21 cellular contexts compared by ENCODE assay signal in genomic region chr4:20287246-20287645, GRCh38. TPM values are rescaled to one million over a fixed set of nuclear protein-coding genes. Genes with fewer than 3 reads are reported as not detected.
"Had no signal": no experiment of that assay in that cellular context is flagged by ENCODE, and none has a peak within 500 bp of the region (broad histone marks: within the 10 kb centered on the region; RNA-seq: fewer than 3 reads in every experiment).

No MANE protein-coding gene starts in this region.

- H3K4me2 ChIP-seq: smooth muscle cell had no signal

- H3K27me3 ChIP-seq: dorsolateral prefrontal cortex, gastroesophageal sphincter, heart left ventricle, ovary, right lobe of liver, stomach, vagina had no signal

- H3K27ac ChIP-seq: dorsolateral prefrontal cortex, gastroesophageal sphincter, heart left ventricle, ovary, right lobe of liver, stomach, vagina had no signal

- H3K27ac Mint-ChIP-seq: activated naive CD8-positive, alpha-beta T cell; memory B cell; naive thymus-derived CD4-positive, alpha-beta T cell; stimulated activated effector memory CD8-positive, alpha-beta T cell treated with anti-CD3 and anti-CD28 coated beads, Interleukin-12 subunit alpha, Interleukin-12 subunit beta, amount 100 ng/mL, for 72 hours had no signal

- H3K4me1 Mint-ChIP-seq: memory B cell; naive thymus-derived CD4-positive, alpha-beta T cell; stimulated activated effector memory CD8-positive, alpha-beta T cell treated with anti-CD3 and anti-CD28 coated beads, Interleukin-12 subunit alpha, Interleukin-12 subunit beta, amount 100 ng/mL, for 72 hours had no signal

- H3K36me3 Mint-ChIP-seq: activated naive CD8-positive, alpha-beta T cell; memory B cell; naive thymus-derived CD4-positive, alpha-beta T cell; stimulated activated effector memory CD8-positive, alpha-beta T cell treated with anti-CD3 and anti-CD28 coated beads, Interleukin-12 subunit alpha, Interleukin-12 subunit beta, amount 100 ng/mL, for 72 hours had no signal

- H3K4me3 ChIP-seq: dorsolateral prefrontal cortex, gastroesophageal sphincter, heart left ventricle, ovary, right lobe of liver, smooth muscle cell, stomach, vagina had no signal

- H3K4me3 Mint-ChIP-seq: activated naive CD8-positive, alpha-beta T cell; memory B cell; naive thymus-derived CD4-positive, alpha-beta T cell; stimulated activated effector memory CD8-positive, alpha-beta T cell treated with anti-CD3 and anti-CD28 coated beads, Interleukin-12 subunit alpha, Interleukin-12 subunit beta, amount 100 ng/mL, for 72 hours had no signal

- H3K27me3 Mint-ChIP-seq: activated naive CD8-positive, alpha-beta T cell; naive thymus-derived CD4-positive, alpha-beta T cell had no signal

- H3K9me3 Mint-ChIP-seq: memory B cell had no signal

- H3K4me1 ChIP-seq: heart left ventricle, right lobe of liver, stomach, vagina had no signal

- H3K9me3 ChIP-seq: gastroesophageal sphincter, heart left ventricle, ovary, right lobe of liver, stomach, vagina had no signal

- DNase-seq: activated CD4-positive, alpha-beta T cell treated with anti-CD3 and anti-CD28 coated beads, Interleukin-2, amount 50 U/mL, for 4 hours; caudate nucleus; dorsolateral prefrontal cortex; erythroblast; heart left ventricle; kidney glomerular epithelial cell; left ventricle myocardium superior; naive thymus-derived CD4-positive, alpha-beta T cell; ovary; right lobe of liver; stimulated activated CD4-positive, alpha-beta T cell treated with anti-CD3 and anti-CD28 coated beads, Interleukin-4, amount 100 ng/mL, for 24 hours; stomach; T-helper 2 cell; trophoblast cell had no signal

- ATAC-seq: gastroesophageal sphincter; heart left ventricle; left ventricle myocardium superior; naive thymus-derived CD4-positive, alpha-beta T cell; right lobe of liver; stimulated activated effector memory CD8-positive, alpha-beta T cell treated with anti-CD3 and anti-CD28 coated beads, Interleukin-12 subunit alpha, Interleukin-12 subunit beta, amount 100 ng/mL, for 72 hours had no signal

- H3K36me3 ChIP-seq: gastroesophageal sphincter, heart left ventricle, ovary, right lobe of liver, stomach, vagina had no signal

RNA-seq across cellular contexts. Expression of gene SLIT2, which starts 35.5 kb away (rescaled TPM):
- total RNA-seq: activated CD8-positive, alpha-beta memory T cell treated with anti-CD3 and anti-CD28 coated beads for 36 hours; naive thymus-derived CD4-positive, alpha-beta T cell had no signal
- polyA plus RNA-seq: naive thymus-derived CD4-positive, alpha-beta T cell had no signal
